Comparison of ENCODE assay signal across 34 cellular contexts in the genomic region with DNA sequence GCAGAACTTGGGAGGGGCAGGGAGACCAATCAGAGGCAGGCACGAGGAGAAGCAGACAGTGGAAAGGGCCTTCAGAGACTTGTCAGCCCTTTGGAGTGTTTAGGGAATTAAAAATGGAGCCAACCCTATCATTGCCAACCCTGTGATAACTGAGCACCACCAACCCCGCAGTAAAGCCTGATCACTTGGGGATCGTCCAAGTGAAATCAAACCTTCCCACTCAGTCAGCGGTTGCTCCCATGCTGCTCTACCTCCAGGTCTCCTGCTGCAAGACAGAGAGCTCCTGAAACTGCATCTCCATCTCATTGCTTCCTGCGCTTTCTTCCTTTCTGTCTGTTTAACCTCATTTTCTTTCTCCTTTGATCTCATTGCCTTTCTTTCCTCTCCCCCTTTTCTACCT. TPM values are rescaled to one million over a fixed set of nuclear protein-coding genes. Genes with fewer than 3 reads are reported as not detected.
"Had no signal": no experiment of that assay in that cellular context is flagged by ENCODE, and none has a peak within 500 bp of the region (broad histone marks: within the 10 kb centered on the region; RNA-seq: fewer than 3 reads in every experiment).

No MANE protein-coding gene starts in this region.

- H3K36me3 Mint-ChIP-seq: immature natural killer cell; mesothelial cell of epicardium; natural killer cell treated with Interleukin-12 subunit alpha and Interleukin-12 subunit beta and Interleukin-15 and Interleukin-18, amount 100 ng/mL, for 72 hours; stimulated activated memory B cell treated with anti-CD40 and anti-IgM and Interleukin-4, amounts not matched to agents 10 μg/mL and 1 μg/mL and 100 μg/mL, for 72 hours had no signal

- H3K27ac ChIP-seq: epithelial cell of prostate, foreskin keratinocyte, heart right ventricle, neural progenitor cell, parathyroid adenoma, prostate gland, sigmoid colon, thoracic aorta, vagina had no signal

- H3K27ac Mint-ChIP-seq: mesothelial cell of epicardium; naive B cell; natural killer cell treated with Interleukin-12 subunit alpha and Interleukin-12 subunit beta and Interleukin-15 and Interleukin-18, amount 100 ng/mL, for 72 hours; stimulated activated memory B cell treated with anti-CD40 and anti-IgM and Interleukin-4, amounts not matched to agents 10 μg/mL and 1 μg/mL and 100 μg/mL, for 72 hours had no signal

- H3K4me1 ChIP-seq: foreskin keratinocyte, gastroesophageal sphincter, heart right ventricle, neural progenitor cell, parathyroid adenoma, prostate gland, sigmoid colon, vagina had no signal

- H3K4me3 Mint-ChIP-seq: mesothelial cell of epicardium; naive B cell; natural killer cell treated with Interleukin-12 subunit alpha and Interleukin-12 subunit beta and Interleukin-15 and Interleukin-18, amount 100 ng/mL, for 72 hours; neural progenitor cell; stimulated activated memory B cell treated with anti-CD40 and anti-IgM and Interleukin-4, amounts not matched to agents 10 μg/mL and 1 μg/mL and 100 μg/mL, for 72 hours had no signal

- H3K4me3 ChIP-seq: dorsolateral prefrontal cortex, lung, mucosa of descending colon, neural progenitor cell, prostate gland, sigmoid colon, thoracic aorta had no signal

- ATAC-seq: esophagus mucosa; foreskin keratinocyte; gastroesophageal sphincter; heart right ventricle; left colon; left ventricle myocardium superior; mucosa of descending colon; natural killer cell treated with Interleukin-12 subunit alpha and Interleukin-12 subunit beta and Interleukin-15 and Interleukin-18, amount 100 ng/mL, for 72 hours; right cardiac atrium; stimulated activated memory B cell treated with anti-CD40 and anti-IgM and Interleukin-4, amounts not matched to agents 10 μg/mL and 1 μg/mL and 100 μg/mL, for 72 hours; stimulated activated naive CD8-positive, alpha-beta T cell treated with anti-CD3 and anti-CD28 coated beads, Interleukin-15, Interleukin-2, amounts not matched to agents 100 U/mL and 50 U/mL, for 24 hours had no signal

- DNase-seq: dorsolateral prefrontal cortex; effector CD4-positive, alpha-beta T cell; foreskin keratinocyte; heart right ventricle; hippocampal formation; immature natural killer cell; islet precursor cell; kidney glomerular epithelial cell; left colon; left ventricle myocardium superior; mesenchymal stem cell; mucosa of descending colon; naive B cell; right cardiac atrium; sigmoid colon; stimulated activated CD4-positive, alpha-beta T cell treated with anti-CD3 and anti-CD28 coated beads, Interleukin-4, amount 100 ng/mL, for 4 hours; stimulated activated naive CD8-positive, alpha-beta T cell treated with anti-CD3 and anti-CD28 coated beads, Interleukin-15, Interleukin-2, amounts not matched to agents 100 U/mL and 50 U/mL, for 24 hours; substantia nigra had no signal

- H3K9me3 Mint-ChIP-seq: immature natural killer cell; mesothelial cell of epicardium; naive B cell; natural killer cell treated with Interleukin-12 subunit alpha and Interleukin-12 subunit beta and Interleukin-15 and Interleukin-18, amount 100 ng/mL, for 72 hours; neural progenitor cell; stimulated activated memory B cell treated with anti-CD40 and anti-IgM and Interleukin-4, amounts not matched to agents 10 μg/mL and 1 μg/mL and 100 μg/mL, for 72 hours had no signal

- H3K36me3 ChIP-seq: heart right ventricle, neural progenitor cell, prostate gland, sigmoid colon, thoracic aorta had no signal

- H3K9me3 ChIP-seq: gastroesophageal sphincter, heart right ventricle, mucosa of descending colon, prostate gland, sigmoid colon, thoracic aorta, tibial nerve, vagina had no signal

- H3K27me3 ChIP-seq: dorsolateral prefrontal cortex, neural progenitor cell, tibial nerve, vagina had no signal

RNA-seq across cellular contexts. Expression of gene ACKR1, which starts 4.8 kb away (rescaled TPM):
- total RNA-seq: fibroblast of lung; foreskin keratinocyte; natural killer cell treated with Interleukin-12 subunit alpha and Interleukin-12 subunit beta and Interleukin-15 and Interleukin-18, amount 100 ng/mL, for 72 hours; osteoblast; renal cortical epithelial cell had no signal

RNA-seq across cellular contexts. Expression of gene CADM3, which starts 28.5 kb away (rescaled TPM):
- total RNA-seq: fibroblast of lung; foreskin keratinocyte; natural killer cell treated with Interleukin-12 subunit alpha and Interleukin-12 subunit beta and Interleukin-15 and Interleukin-18, amount 100 ng/mL, for 72 hours had no signal
